8 cellular contexts compared by ENCODE assay signal in the genomic region with DNA sequence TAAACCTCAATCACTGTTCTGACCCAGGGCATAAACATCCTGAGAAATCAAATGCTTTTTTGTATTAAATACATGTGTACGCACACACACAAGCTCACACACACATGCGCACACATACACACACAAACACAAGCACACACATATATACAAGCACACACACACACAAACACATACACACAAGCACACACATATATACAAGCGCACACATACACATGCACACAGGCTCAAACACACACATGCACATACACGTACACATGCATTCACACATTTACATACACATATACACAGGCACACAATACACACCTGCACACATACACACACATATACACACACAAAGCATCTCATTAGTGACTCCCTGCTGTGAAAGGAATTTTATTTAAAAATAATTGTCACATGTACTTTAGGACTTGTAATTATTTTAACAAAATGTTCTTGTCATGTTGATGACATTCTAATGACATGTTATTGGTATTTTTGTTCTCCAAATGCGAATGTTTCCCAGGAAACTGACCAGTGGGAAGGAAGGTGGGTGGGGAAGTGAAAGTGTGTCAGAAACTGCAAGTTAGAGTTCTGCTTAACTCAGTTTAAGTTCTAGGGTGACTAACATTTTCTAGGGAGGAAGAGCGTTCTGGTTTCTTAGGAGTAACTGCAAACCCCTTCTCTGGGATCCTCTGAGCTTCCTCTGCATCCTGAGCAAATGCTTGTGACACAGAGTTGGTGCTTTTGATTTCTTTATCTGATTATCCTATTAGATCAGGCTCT.
A peak's percentile ranks its signal among the peaks of the same experiment; 100 is the strongest.
DNase-seq lines count a peak whose midpoint lies in the region; ATAC-seq and TF ChIP-seq lines count a peak whose summit lies in the region.

No MANE protein-coding gene starts in this region.

- H3K36me3 Mint-ChIP-seq in activated naive CD8-positive, alpha-beta T cell treated with anti-CD3 and anti-CD28 coated beads, Interleukin-2, amount 10 ng/mL, durations not matched to agents 7 days and 5 days: peaks cover 2% of the 10 kb centered on the region
- no peaks in the 10 kb centered on the region for H3K36me3 Mint-ChIP-seq in natural killer cell treated with Interleukin-12 subunit alpha and Interleukin-12 subunit beta and Interleukin-15 and Interleukin-18, amount 100 ng/mL, for 72 hours
- H3K36me3 Mint-ChIP-seq in progenitor cell of endocrine pancreas (ENCODE audit: insufficient read depth): no peaks in the 10 kb centered on the region

- peaks cover 50% of the 10 kb centered on the region for H3K4me1 Mint-ChIP-seq in activated naive CD8-positive, alpha-beta T cell treated with anti-CD3 and anti-CD28 coated beads, Interleukin-2, amount 10 ng/mL, durations not matched to agents 7 days and 5 days
- H3K4me1 Mint-ChIP-seq in natural killer cell treated with Interleukin-12 subunit alpha and Interleukin-12 subunit beta and Interleukin-15 and Interleukin-18, amount 100 ng/mL, for 72 hours (ENCODE audit: low read depth in 2 of 2): peaks cover 35 to 40% of the 10 kb centered on the region in 2 donors
- H3K4me1 Mint-ChIP-seq in progenitor cell of endocrine pancreas (ENCODE audit: low read depth): peaks cover 16% of the 10 kb centered on the region

- no peak overlapping the region for H2AFZ ChIP-seq in DND-41 (ENCODE audit: low read depth, low read length)

- no peaks in the 10 kb centered on the region for H4K20me1 ChIP-seq in DND-41 (ENCODE audit: insufficient read depth, low read length)

- H3K27ac Mint-ChIP-seq in activated naive CD8-positive, alpha-beta T cell treated with anti-CD3 and anti-CD28 coated beads, Interleukin-2, amount 10 ng/mL, durations not matched to agents 7 days and 5 days: peak overlapping the region; percentile 94
- peak overlapping the region; percentile 87 to 91 for H3K27ac Mint-ChIP-seq in natural killer cell treated with Interleukin-12 subunit alpha and Interleukin-12 subunit beta and Interleukin-15 and Interleukin-18, amount 100 ng/mL, for 72 hours
- no peak overlapping the region for H3K27ac Mint-ChIP-seq in progenitor cell of endocrine pancreas

- no peaks in the 10 kb centered on the region for H3K36me3 ChIP-seq in DND-41 (ENCODE audit: insufficient read depth, low read length)

- no peaks in the 10 kb centered on the region for H3K27me3 ChIP-seq in DND-41 (ENCODE audit: insufficient read depth, low read length, poor library complexity)

- peak overlapping the region; percentile 93 for H3K27ac ChIP-seq in DND-41 (ENCODE audit: low read length)

- H3K4me3 Mint-ChIP-seq in activated naive CD8-positive, alpha-beta T cell treated with anti-CD3 and anti-CD28 coated beads, Interleukin-2, amount 10 ng/mL, durations not matched to agents 7 days and 5 days: peak overlapping the region; percentile 82
- H3K4me3 Mint-ChIP-seq in natural killer cell treated with Interleukin-12 subunit alpha and Interleukin-12 subunit beta and Interleukin-15 and Interleukin-18, amount 100 ng/mL, for 72 hours: peak overlapping the region; percentile 74
- H3K4me3 Mint-ChIP-seq in progenitor cell of endocrine pancreas (ENCODE audit: low read depth): no peak overlapping the region

- H3K9me3 ChIP-seq in DND-41 (ENCODE audit: insufficient read depth, low read length, severe bottlenecking): no peaks in the 10 kb centered on the region

- no peak for DNase-seq in DND-41
- DNase-seq in Kasumi-1 (lab: John Stamatoyannopoulos, UW): peak; percentile 18 to 22
- no peak for DNase-seq in activated naive CD8-positive, alpha-beta T cell treated with anti-CD3 and anti-CD28 coated beads, Interleukin-2, amount 10 ng/mL, durations not matched to agents 7 days and 5 days
- no peak for DNase-seq in natural killer cell treated with Interleukin-12 subunit alpha and Interleukin-12 subunit beta and Interleukin-15 and Interleukin-18, amount 100 ng/mL, for 72 hours (ENCODE audit: low spot score)
- no peak for DNase-seq in NCI-H446 treated with DMSO at 0.1 percent for 48 hours (lab: John Stamatoyannopoulos, UW)
- no peak for DNase-seq in progenitor cell of endocrine pancreas (ENCODE audit: low spot score, unreplicated experiment)
- DNase-seq in NCI-H1694 treated with DMSO at 0.1 percent for 48 hours (lab: John Stamatoyannopoulos, UW): no peak

- peak overlapping the region in 1 of 2 experiments; percentile 23; a peak in 2 of 4 replicates for H3K4me3 ChIP-seq in DND-41 (ENCODE audit: low read depth in 1 of 2, low read length in 2 of 2)

- peak overlapping the region; percentile 52 for H3K4me2 ChIP-seq in DND-41 (ENCODE audit: insufficient read depth, low read length)

- TF ChIP-seq CTCF in DND-41 (IDR thresholded peaks at IDR 0.05; ENCODE audit: borderline replicate concordance, extremely low read depth, low read length, poor library complexity, severe bottlenecking) (no peak), progenitor cell of endocrine pancreas (IDR thresholded peaks at IDR 0.05; ENCODE audit: unreplicated experiment) (no peak)

- POLR2A ChIA-PET in activated naive CD8-positive, alpha-beta T cell treated with anti-CD3 and anti-CD28 coated beads, Interleukin-2, amount 10 ng/mL, durations not matched to agents 7 days and 5 days (lab: Charles Lee): interaction anchor here (0.7 to 3.7 kb wide), 44 partner anchors 9 to 232 kb away, joined by 3 to 53 read pairs (median 5); a partner anchor contains a TSS

- no peaks in the 10 kb centered on the region for H3K27me3 Mint-ChIP-seq in activated naive CD8-positive, alpha-beta T cell treated with anti-CD3 and anti-CD28 coated beads, Interleukin-2, amount 10 ng/mL, durations not matched to agents 7 days and 5 days
- peaks cover 0 to 2% of the 10 kb centered on the region in 2 donors for H3K27me3 Mint-ChIP-seq in natural killer cell treated with Interleukin-12 subunit alpha and Interleukin-12 subunit beta and Interleukin-15 and Interleukin-18, amount 100 ng/mL, for 72 hours
- no peaks in the 10 kb centered on the region for H3K27me3 Mint-ChIP-seq in progenitor cell of endocrine pancreas

- peak; percentile 2; the same call in 1 of the 3 replicates for ATAC-seq in DND-41 (ENCODE audit: insufficient read depth, low read depth)
- peak; percentile 41 for ATAC-seq in GM21619 (IDR thresholded peaks at IDR 0.05; ENCODE audit: unreplicated experiment)
- no peak for ATAC-seq in activated naive CD8-positive, alpha-beta T cell treated with anti-CD3 and anti-CD28 coated beads, Interleukin-2, amount 10 ng/mL, durations not matched to agents 7 days and 5 days (ENCODE audit: low read depth)
- ATAC-seq in natural killer cell treated with Interleukin-12 subunit alpha and Interleukin-12 subunit beta and Interleukin-15 and Interleukin-18, amount 100 ng/mL, for 72 hours: peak; percentile 14 to 41

- H3K79me2 ChIP-seq in DND-41 (ENCODE audit: insufficient read depth, low read length): no peaks in the 10 kb centered on the region

- H3K9me3 Mint-ChIP-seq in activated naive CD8-positive, alpha-beta T cell treated with anti-CD3 and anti-CD28 coated beads, Interleukin-2, amount 10 ng/mL, durations not matched to agents 7 days and 5 days: no peaks in the 10 kb centered on the region
- no peaks in the 10 kb centered on the region for H3K9me3 Mint-ChIP-seq in natural killer cell treated with Interleukin-12 subunit alpha and Interleukin-12 subunit beta and Interleukin-15 and Interleukin-18, amount 100 ng/mL, for 72 hours
- no peaks in the 10 kb centered on the region for H3K9me3 Mint-ChIP-seq in progenitor cell of endocrine pancreas (ENCODE audit: low read depth)

- peaks cover 41% of the 10 kb centered on the region for H3K4me1 ChIP-seq in DND-41 (ENCODE audit: insufficient read depth, low read length)

- peak overlapping the region; percentile 50 for H3K9ac ChIP-seq in DND-41 (ENCODE audit: low read depth, low read length)

Comparison
In these comparisons a context has a peak if more than half of its experiments do, and no peak if none do; other contexts are left out.
1. DNase-seq: peak in Kasumi-1 (2 of 2); none in DND-41 (single experiment), activated naive CD8-positive, alpha-beta T cell treated with anti-CD3 and anti-CD28 coated beads, Interleukin-2, amount 10 ng/mL, durations not matched to agents 7 days and 5 days (single experiment), natural killer cell treated with Interleukin-12 subunit alpha and Interleukin-12 subunit beta and Interleukin-15 and Interleukin-18, amount 100 ng/mL, for 72 hours (single experiment), NCI-H446 treated with DMSO at 0.1 percent for 48 hours (single experiment), progenitor cell of endocrine pancreas (single experiment) and NCI-H1694 treated with DMSO at 0.1 percent for 48 hours (single experiment).